Comparison of ENCODE assay signal across 21 cellular contexts in the genomic region with DNA sequence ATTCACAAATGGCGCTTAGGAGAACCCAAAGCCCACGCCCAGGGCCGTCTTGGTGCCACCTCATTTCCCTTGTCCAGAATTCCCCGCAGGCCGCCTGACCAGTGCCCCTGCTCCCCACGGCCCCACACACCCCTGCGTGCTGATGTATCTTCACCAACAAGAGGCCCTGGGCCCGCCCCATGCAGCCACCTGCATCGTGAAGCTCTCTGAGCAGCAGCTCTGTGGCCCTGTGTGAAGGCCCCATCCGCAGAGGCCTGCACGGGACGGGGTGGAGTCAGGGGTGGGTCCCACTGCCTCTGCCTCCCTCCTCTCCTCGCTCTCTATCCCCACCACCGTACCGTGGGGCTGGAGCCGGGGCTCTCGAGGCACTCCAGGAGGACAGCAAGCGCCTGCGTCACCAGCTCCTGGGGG. TPM values are rescaled to one million over a fixed set of nuclear protein-coding genes. Genes with fewer than 3 reads are reported as not detected.
A peak's percentile ranks its signal among the peaks of the same experiment; 100 is the strongest.
DNase-seq lines count a peak whose midpoint lies in the region; ATAC-seq, FAIRE-seq and TF ChIP-seq lines count a peak whose summit lies in the region.
"Had no signal": no experiment of that assay in that cellular context is flagged by ENCODE, and none has a peak within 500 bp of the region (broad histone marks: within the 10 kb centered on the region; RNA-seq: fewer than 3 reads in every experiment).

No MANE protein-coding gene starts in this region.

- H2AFZ ChIP-seq in SK-N-SH (ENCODE audit: low read depth), result no peak overlapping the region
- H2AFZ ChIP-seq: parathyroid adenoma had no signal

- no peaks in the 10 kb centered on the region for H3K9me2 ChIP-seq in SK-N-SH

- H3K4me3 ChIP-seq in SK-N-SH (ENCODE audit: low read depth in 2 of 2, low read length in 1 of 2) (no peak overlapping the region), sigmoid colon (no peak overlapping the region)
- H3K4me3 ChIP-seq: cardiac muscle cell, tibial artery had no signal

- POLR2A ChIA-PET in SK-N-SH (lab: Yijun Ruan, JAX), result no interaction called here

- H3K4me2 ChIP-seq in SK-N-SH, result no peak overlapping the region

- H4K20me1 ChIP-seq in SK-N-SH (ENCODE audit: insufficient read depth), result no peaks in the 10 kb centered on the region

- H3K79me2 ChIP-seq in SK-N-SH (ENCODE audit: insufficient read depth), result no peaks in the 10 kb centered on the region
- H3K79me2 ChIP-seq: parathyroid adenoma had no signal

- H3F3A ChIP-seq in SK-N-SH (replicated peaks; ENCODE audit: insufficient read depth), result peaks cover 3% of the 10 kb centered on the region

- H3K9me3 ChIP-seq in SK-N-SH (no peaks in the 10 kb centered on the region), sigmoid colon (no peaks in the 10 kb centered on the region)
- H3K9me3 ChIP-seq: tibial artery had no signal

- no peak for FAIRE-seq in H54 (lab: Jason Lieb, UNC)
- FAIRE-seq: HTR-8/SVneo had no signal

- WGBS in SK-N-SH (ENCODE audit: low lambda C conversion rate), result 97% methylated on average over 12 of the region's 19 CpGs
- WGBS in sigmoid colon, 2 donors, result 93 to 94% methylated on average over 19 of the region's 19 CpGs

- H3K27ac ChIP-seq in SK-N-SH (ENCODE audit: low read depth in 2 of 2, low read length in 1 of 2) (no peak overlapping the region), sigmoid colon (no peak overlapping the region)
- H3K27ac ChIP-seq: 22Rv1, cardiac muscle cell, epithelial cell of prostate, parathyroid adenoma, tibial artery had no signal

- peak; percentile 34 for DNase-seq in SK-N-SH
- peak; percentile 23 for DNase-seq in H54 (ENCODE audit: insufficient read length, low spot score)
- DNase-seq in glutamatergic neuron, result peak; percentile 16
- DNase-seq in sigmoid colon, result peak; percentile 57
- no peak for DNase-seq in stimulated activated CD4-positive, alpha-beta T cell treated with anti-CD3 and anti-CD28 coated beads, Interleukin-4, amount 100 ng/mL, for 1 hour
- no peak for DNase-seq in mesothelial cell of epicardium (ENCODE audit: low spot score in 2 of 2, unreplicated experiment in 2 of 2)
- DNase-seq in activated naive CD4-positive, alpha-beta T cell treated with anti-CD3 and anti-CD28 coated beads, Interleukin-2, amount 10 ng/mL, durations not matched to agents 7 days and 5 days, result no peak
- DNase-seq: amygdala, Karpas-422, NCI-H1048, NCI-H1930, NCI-H524 had no signal

- H3K9me3 Mint-ChIP-seq in glutamatergic neuron (ENCODE audit: unreplicated experiment) (peaks cover 7% of the 10 kb centered on the region), mesothelial cell of epicardium (no peaks in the 10 kb centered on the region)
- no peaks in the 10 kb centered on the region for H3K9me3 Mint-ChIP-seq in activated naive CD4-positive, alpha-beta T cell treated with anti-CD3 and anti-CD28 coated beads, Interleukin-2, amount 10 ng/mL, durations not matched to agents 7 days and 5 days
- H3K9me3 Mint-ChIP-seq: activated T-helper 2 cell treated with anti-CD3 and anti-CD28 coated beads, Interferon-gamma antibody, Interleukin-2, Interleukin-4, amounts not matched to agents 10 μg/mL and 5 μg/mL and 100 μg/mL, durations not matched to agents 14 hours and 24 hours and 36 hours; stimulated activated memory B cell treated with anti-CD40 and anti-IgM and Interleukin-4, amounts not matched to agents 10 μg/mL and 1 μg/mL and 100 μg/mL, for 72 hours had no signal

- CTCF ChIA-PET in SK-N-SH (lab: Yijun Ruan, JAX), result interaction anchor here (1.4 kb wide), 1 partner anchor 15 kb away, joined by 4 read pairs; no protein-coding TSS in a partner anchor
- CTCF ChIA-PET in activated naive CD4-positive, alpha-beta T cell treated with anti-CD3 and anti-CD28 coated beads, Interleukin-2, amount 10 ng/mL, durations not matched to agents 7 days and 5 days (lab: Charles Lee), result no interaction called here

- H3K9ac ChIP-seq in SK-N-SH, result no peak overlapping the region
- H3K9ac ChIP-seq: parathyroid adenoma had no signal

- H3K4me1 Mint-ChIP-seq in glutamatergic neuron (ENCODE audit: low read depth, unreplicated experiment) (no peaks in the 10 kb centered on the region), mesothelial cell of epicardium (no peaks in the 10 kb centered on the region)
- no peaks in the 10 kb centered on the region for H3K4me1 Mint-ChIP-seq in activated naive CD4-positive, alpha-beta T cell treated with anti-CD3 and anti-CD28 coated beads, Interleukin-2, amount 10 ng/mL, durations not matched to agents 7 days and 5 days

- TF ChIP-seq EP300 in SK-N-SH (IDR thresholded peaks at IDR 0.05; ENCODE audit: borderline replicate concordance in 1 of 2, low read depth in 1 of 2, low read length in 1 of 2) (no peak), sigmoid colon (IDR thresholded peaks at IDR 0.05) (no peak)

- peaks cover 5% of the 10 kb centered on the region for H3K27me3 Mint-ChIP-seq in glutamatergic neuron (ENCODE audit: unreplicated experiment)
- H3K27me3 Mint-ChIP-seq in mesothelial cell of epicardium (ENCODE audit: low read depth), result no peaks in the 10 kb centered on the region
- H3K27me3 Mint-ChIP-seq in activated naive CD4-positive, alpha-beta T cell treated with anti-CD3 and anti-CD28 coated beads, Interleukin-2, amount 10 ng/mL, durations not matched to agents 7 days and 5 days, result no peaks in the 10 kb centered on the region
- H3K27me3 Mint-ChIP-seq: stimulated activated memory B cell treated with anti-CD40 and anti-IgM and Interleukin-4, amounts not matched to agents 10 μg/mL and 1 μg/mL and 100 μg/mL, for 72 hours had no signal

- no peak for TF ChIP-seq CTCF in SK-N-SH (IDR thresholded peaks at IDR 0.05)
- no peak for TF ChIP-seq CTCF in glutamatergic neuron (IDR thresholded peaks at IDR 0.05; ENCODE audit: partially characterized antibody, unreplicated experiment)
- no peak for TF ChIP-seq CTCF in sigmoid colon (IDR thresholded peaks at IDR 0.05)
- TF ChIP-seq CTCF in mesothelial cell of epicardium (IDR thresholded peaks at IDR 0.05; ENCODE audit: unreplicated experiment), result no peak

- H3K27ac Mint-ChIP-seq in glutamatergic neuron (ENCODE audit: unreplicated experiment) (no peak overlapping the region), mesothelial cell of epicardium (no peak overlapping the region)
- no peak overlapping the region for H3K27ac Mint-ChIP-seq in activated naive CD4-positive, alpha-beta T cell treated with anti-CD3 and anti-CD28 coated beads, Interleukin-2, amount 10 ng/mL, durations not matched to agents 7 days and 5 days
- H3K27ac Mint-ChIP-seq: activated T-helper 2 cell treated with anti-CD3 and anti-CD28 coated beads, Interferon-gamma antibody, Interleukin-2, Interleukin-4, amounts not matched to agents 10 μg/mL and 5 μg/mL and 100 μg/mL, durations not matched to agents 14 hours and 24 hours and 36 hours; stimulated activated memory B cell treated with anti-CD40 and anti-IgM and Interleukin-4, amounts not matched to agents 10 μg/mL and 1 μg/mL and 100 μg/mL, for 72 hours had no signal

- no peak for ATAC-seq in SK-N-SH treated with all-trans-retinoic acid at 6 μM for 48 hours
- ATAC-seq: stimulated activated memory B cell treated with anti-CD40 and anti-IgM and Interleukin-4, amounts not matched to agents 10 μg/mL and 1 μg/mL and 100 μg/mL, for 72 hours had no signal

- H3K36me3 ChIP-seq in SK-N-SH (replicated peaks in 1 of 2; ENCODE audit: control insufficient read depth in 1 of 2, insufficient read depth in 2 of 2, low read length in 1 of 2) (peaks cover 24 to 56% of the 10 kb centered on the region in 2 experiments), sigmoid colon (peaks cover 0 to 76% (median 49%) of the 10 kb centered on the region in 4 donors)

- no peaks in the 10 kb centered on the region for H3K27me3 ChIP-seq in SK-N-SH (ENCODE audit: insufficient read depth)
- no peaks in the 10 kb centered on the region for H3K27me3 ChIP-seq in sigmoid colon
- H3K27me3 ChIP-seq: cardiac muscle cell, tibial artery had no signal

- no peak for TF ChIP-seq RAD21 in SK-N-SH (IDR thresholded peaks at IDR 0.05; ENCODE audit: low read length)

- TF ChIP-seq POLR2A in H54 (IDR thresholded peaks at IDR 0.05; ENCODE audit: low read depth, low read length), result no peak
- no peak for TF ChIP-seq POLR2A in sigmoid colon (IDR thresholded peaks at IDR 0.05)

- H3K4me1 ChIP-seq in SK-N-SH (ENCODE audit: control insufficient read depth in 1 of 2, insufficient read depth in 2 of 2, low read depth in 1 of 2, low read length in 1 of 2) (peaks cover 0 to 3% of the 10 kb centered on the region in 2 experiments; a peak in 1 of 4 replicates), sigmoid colon (no peaks in the 10 kb centered on the region)
- H3K4me1 ChIP-seq: parathyroid adenoma, tibial artery had no signal

- H3K4me3 Mint-ChIP-seq in glutamatergic neuron (ENCODE audit: unreplicated experiment) (no peak overlapping the region), mesothelial cell of epicardium (no peak overlapping the region)
- no peak overlapping the region for H3K4me3 Mint-ChIP-seq in activated naive CD4-positive, alpha-beta T cell treated with anti-CD3 and anti-CD28 coated beads, Interleukin-2, amount 10 ng/mL, durations not matched to agents 7 days and 5 days
- H3K4me3 Mint-ChIP-seq: stimulated activated memory B cell treated with anti-CD40 and anti-IgM and Interleukin-4, amounts not matched to agents 10 μg/mL and 1 μg/mL and 100 μg/mL, for 72 hours had no signal

- intact Hi-C loops in sigmoid colon (cut with DNase I), result no loop called here

- H3K36me3 Mint-ChIP-seq in glutamatergic neuron (ENCODE audit: unreplicated experiment), result no peaks in the 10 kb centered on the region
- H3K36me3 Mint-ChIP-seq in mesothelial cell of epicardium, result peaks cover 5% of the 10 kb centered on the region
- peaks cover 9% of the 10 kb centered on the region for H3K36me3 Mint-ChIP-seq in activated naive CD4-positive, alpha-beta T cell treated with anti-CD3 and anti-CD28 coated beads, Interleukin-2, amount 10 ng/mL, durations not matched to agents 7 days and 5 days

RNA-seq across cellular contexts. Expression of gene BRAT1, which starts 14.7 kb away (rescaled TPM):
- polyA plus RNA-seq in SK-N-SH (2012; rRNA removed), result 34.1 and 36.2 TPM in 2 replicates
- polyA plus RNA-seq in SK-N-SH (2012; cell fraction: cytosol; rRNA removed), result 8.3 and 16.1 TPM in 2 replicates
- 154 and 256 TPM in 2 replicates for polyA plus RNA-seq in SK-N-SH (2012; cell fraction: nucleus; rRNA removed)
- total RNA-seq in glutamatergic neuron (ENCODE audit: unreplicated experiment), result 30.5 TPM
- total RNA-seq in sigmoid colon, result 10 to 100 TPM; 17.8 to 24.6 (median 22.1) TPM
- 10 to 100 TPM in 2 of 3 donors, 1 to 10 TPM in 1; 9.6 to 25.9 (median 11.3) TPM for polyA plus RNA-seq in sigmoid colon
- total RNA-seq in mesothelial cell of epicardium, result 44.2 to 47.6 TPM (median 46.8 TPM) in 3 replicates

RNA-seq across cellular contexts. Expression of gene IQCE, which starts 18.1 kb away (rescaled TPM):
- polyA plus RNA-seq in SK-N-SH (2012; rRNA removed), result 14.4 and 15.1 TPM in 2 replicates
- polyA plus RNA-seq in SK-N-SH (2012; cell fraction: cytosol; rRNA removed), result 11.2 and 12.8 TPM in 2 replicates
- 37.7 and 46.3 TPM in 2 replicates for polyA plus RNA-seq in SK-N-SH (2012; cell fraction: nucleus; rRNA removed)
- total RNA-seq in glutamatergic neuron (ENCODE audit: unreplicated experiment), result 12.0 TPM
- total RNA-seq in sigmoid colon, result 10 to 100 TPM in 2 of 4 donors, 1 to 10 TPM in 2; 6.4 to 22.4 (median 11.8) TPM
- polyA plus RNA-seq in sigmoid colon, result 10 to 100 TPM in 1 of 3 donors, 1 to 10 TPM in 2; 8.1 to 19.6 (median 9.6) TPM
- 26.6 to 29.6 TPM (median 26.6 TPM) in 3 replicates for total RNA-seq in mesothelial cell of epicardium

RNA-seq across cellular contexts. Expression of gene LFNG, which starts 21.1 kb away (rescaled TPM):
- 7.6 and 9.4 TPM in 2 replicates for polyA plus RNA-seq in SK-N-SH (2012; rRNA removed)
- 3.5 and 5.9 TPM in 2 replicates for polyA plus RNA-seq in SK-N-SH (2012; cell fraction: cytosol; rRNA removed)
- 13.3 and 14.4 TPM in 2 replicates for polyA plus RNA-seq in SK-N-SH (2012; cell fraction: nucleus; rRNA removed)
- total RNA-seq in glutamatergic neuron (ENCODE audit: unreplicated experiment), result 75.5 TPM
- total RNA-seq in sigmoid colon, result 1 to 10 TPM; 1.8 to 5.8 (median 5.3) TPM
- 10 to 100 TPM in 2 of 3 donors, 1 to 10 TPM in 1; 9.2 to 34.5 (median 14.4) TPM for polyA plus RNA-seq in sigmoid colon
- total RNA-seq in mesothelial cell of epicardium, result 16.0 to 19.0 TPM (median 16.3 TPM) in 3 replicates

Comparison
In these comparisons a context has a peak if more than half of its experiments do, and no peak if none do; other contexts are left out.
1. DNase-seq: peak in SK-N-SH (single experiment), H54 (single experiment), glutamatergic neuron (single experiment) and sigmoid colon (single experiment); none in stimulated activated CD4-positive, alpha-beta T cell treated with anti-CD3 and anti-CD28 coated beads, Interleukin-4, amount 100 ng/mL, for 1 hour (single experiment), mesothelial cell of epicardium (0 of 2) and activated naive CD4-positive, alpha-beta T cell treated with anti-CD3 and anti-CD28 coated beads, Interleukin-2, amount 10 ng/mL, durations not matched to agents 7 days and 5 days (single experiment).